17 cellular contexts compared by ENCODE assay signal in the genomic region with DNA sequence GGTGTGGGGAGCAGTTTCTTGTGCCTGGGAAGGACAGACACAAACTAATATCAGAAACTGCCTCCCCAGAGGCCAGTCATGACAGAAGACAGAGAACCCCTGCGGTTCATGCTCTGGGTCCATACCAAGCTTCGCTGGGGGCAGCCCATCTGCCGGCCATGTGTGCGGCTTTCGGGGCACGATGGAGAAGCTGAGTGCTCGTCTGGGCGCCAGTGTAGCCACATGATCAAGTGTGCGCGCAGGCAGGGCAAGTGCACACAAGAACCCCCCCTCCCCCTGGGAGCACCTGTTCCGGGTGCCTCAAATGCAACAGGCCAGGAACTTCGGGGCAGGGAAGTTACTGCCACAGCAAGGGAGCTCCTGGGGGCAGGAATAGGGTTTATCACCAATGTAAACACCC. TPM values are rescaled to one million over a fixed set of nuclear protein-coding genes. Genes with fewer than 3 reads are reported as not detected.
DNase-seq lines count a peak whose midpoint lies in the region; ATAC-seq and TF ChIP-seq lines count a peak whose summit lies in the region.
"Had no signal": no experiment of that assay in that cellular context is flagged by ENCODE, and none has a peak within 500 bp of the region (broad histone marks: within the 10 kb centered on the region; RNA-seq: fewer than 3 reads in every experiment).

No MANE protein-coding gene starts in this region.

- H3K9me2 ChIP-seq in GM23338 (ENCODE audit: insufficient read depth) = no peaks in the 10 kb centered on the region

- no peak overlapping the region for H3K27ac ChIP-seq in CD8-positive, alpha-beta T cell (ENCODE audit: low read depth, low read length)
- no peak overlapping the region for H3K27ac ChIP-seq in GM23338 (ENCODE audit: low read depth)
- H3K27ac ChIP-seq: BLaER1, lower lobe of right lung, SK-N-MC, thyroid gland had no signal

- POLR2A ChIA-PET in CD8-positive, alpha-beta T cell (lab: Charles Lee) = interaction anchor here (1.0 to 2.9 kb wide), 4 partner anchors 9 to 411 kb away, joined by 4 to 24 read pairs (median 10); no protein-coding TSS in a partner anchor

- H3K4me1 Mint-ChIP-seq in CD8-positive, alpha-beta T cell (ENCODE audit: low read depth) = peaks cover 35% of the 10 kb centered on the region
- H3K4me1 Mint-ChIP-seq in GM23338 (peaks cover 24% of the 10 kb centered on the region), natural killer cell (peaks cover 12 to 15% of the 10 kb centered on the region in 2 donors)
- peaks cover 21% of the 10 kb centered on the region for H3K4me1 Mint-ChIP-seq in activated naive CD8-positive, alpha-beta T cell treated with anti-CD3 and anti-CD28 coated beads, Interleukin-2, amount 50 U/mL, for 24 hours

- H4K20me1 ChIP-seq in GM23338 (replicated peaks; ENCODE audit: insufficient read depth) = no peaks in the 10 kb centered on the region

- no peak overlapping the region for H3K4me2 ChIP-seq in GM23338

- no peaks in the 10 kb centered on the region for H3K36me3 Mint-ChIP-seq in CD8-positive, alpha-beta T cell
- no peaks in the 10 kb centered on the region for H3K36me3 Mint-ChIP-seq in GM23338 (ENCODE audit: low read depth)
- no peaks in the 10 kb centered on the region for H3K36me3 Mint-ChIP-seq in activated naive CD8-positive, alpha-beta T cell treated with anti-CD3 and anti-CD28 coated beads, Interleukin-2, amount 50 U/mL, for 24 hours (ENCODE audit: low read depth)
- no peaks in the 10 kb centered on the region for H3K36me3 Mint-ChIP-seq in natural killer cell

- H3K27me3 ChIP-seq in CD8-positive, alpha-beta T cell (ENCODE audit: insufficient read depth, low read length) = no peaks in the 10 kb centered on the region
- peaks cover 41% of the 10 kb centered on the region for H3K27me3 ChIP-seq in GM23338 (ENCODE audit: insufficient read depth)
- H3K27me3 ChIP-seq: gastroesophageal sphincter, thyroid gland had no signal

- peak overlapping the region; percentile 67 for H3K27ac Mint-ChIP-seq in CD8-positive, alpha-beta T cell
- H3K27ac Mint-ChIP-seq in GM23338 (no peak overlapping the region), natural killer cell (no peak overlapping the region)
- no peak overlapping the region for H3K27ac Mint-ChIP-seq in activated naive CD8-positive, alpha-beta T cell treated with anti-CD3 and anti-CD28 coated beads, Interleukin-2, amount 50 U/mL, for 24 hours

- no peaks in the 10 kb centered on the region for H3F3A ChIP-seq in GM23338 (replicated peaks; ENCODE audit: low read depth)

- peaks cover 18% of the 10 kb centered on the region for H3K4me1 ChIP-seq in CD8-positive, alpha-beta T cell (ENCODE audit: insufficient read depth, low read length)
- 0 out of 2 replicates have a peak, but pooled peaks cover 7% of the 10 kb centered on the region for H3K4me1 ChIP-seq in GM23338 (ENCODE audit: insufficient read depth)
- H3K4me1 ChIP-seq: BLaER1 had no signal

- H3K9me3 ChIP-seq in CD8-positive, alpha-beta T cell (ENCODE audit: low read length) = no peaks in the 10 kb centered on the region
- H3K9me3 ChIP-seq: BLaER1, gastroesophageal sphincter, lower lobe of right lung, thyroid gland had no signal

- H3K79me2 ChIP-seq in GM23338 (replicated peaks; ENCODE audit: insufficient read depth) = no peaks in the 10 kb centered on the region

- H3K9me3 Mint-ChIP-seq in CD8-positive, alpha-beta T cell = no peaks in the 10 kb centered on the region
- H3K9me3 Mint-ChIP-seq in GM23338 (no peaks in the 10 kb centered on the region), natural killer cell (no peaks in the 10 kb centered on the region)
- no peaks in the 10 kb centered on the region for H3K9me3 Mint-ChIP-seq in activated naive CD8-positive, alpha-beta T cell treated with anti-CD3 and anti-CD28 coated beads, Interleukin-2, amount 50 U/mL, for 24 hours

- peaks cover 2% of the 10 kb centered on the region for H3K27me3 Mint-ChIP-seq in CD8-positive, alpha-beta T cell (ENCODE audit: low read depth)
- H3K27me3 Mint-ChIP-seq in GM23338 (ENCODE audit: insufficient read depth, low read depth, poor library complexity) (peaks cover 30% of the 10 kb centered on the region), natural killer cell (ENCODE audit: low read depth in 2 of 2) (peaks cover 17 to 35% of the 10 kb centered on the region in 2 donors)
- peaks cover 12% of the 10 kb centered on the region for H3K27me3 Mint-ChIP-seq in activated naive CD8-positive, alpha-beta T cell treated with anti-CD3 and anti-CD28 coated beads, Interleukin-2, amount 50 U/mL, for 24 hours

- ATAC-seq in CD8-positive, alpha-beta T cell = no peak
- no peak for ATAC-seq in GM23338
- ATAC-seq in activated naive CD8-positive, alpha-beta T cell treated with anti-CD3 and anti-CD28 coated beads, Interleukin-2, amount 50 U/mL, for 24 hours = no peak
- no peak for ATAC-seq in natural killer cell
- no peak for ATAC-seq in GM19023 (IDR thresholded peaks at IDR 0.05; ENCODE audit: unreplicated experiment)
- ATAC-seq in GM19395 (IDR thresholded peaks at IDR 0.05; ENCODE audit: unreplicated experiment) = no peak
- ATAC-seq: gastroesophageal sphincter, lower lobe of right lung had no signal

- H3K4me3 ChIP-seq in CD8-positive, alpha-beta T cell (ENCODE audit: low read depth, low read length) = no peak overlapping the region
- H3K4me3 ChIP-seq in GM23338 = no peak overlapping the region; the same call in 1 of the 2 replicates
- H3K4me3 ChIP-seq: SK-N-MC had no signal

- peak overlapping the region; percentile 79 for H3K4me3 Mint-ChIP-seq in CD8-positive, alpha-beta T cell
- peak overlapping the region; percentile 66; the same call in 2 of the 3 replicates for H3K4me3 Mint-ChIP-seq in GM23338
- peak overlapping the region; percentile 71 for H3K4me3 Mint-ChIP-seq in activated naive CD8-positive, alpha-beta T cell treated with anti-CD3 and anti-CD28 coated beads, Interleukin-2, amount 50 U/mL, for 24 hours
- peak overlapping the region; percentile 67 for H3K4me3 Mint-ChIP-seq in natural killer cell

- H3K36me3 ChIP-seq in CD8-positive, alpha-beta T cell (ENCODE audit: insufficient read depth, low read length) = no peaks in the 10 kb centered on the region
- H3K36me3 ChIP-seq in GM23338 (ENCODE audit: insufficient read depth) = no peaks in the 10 kb centered on the region
- H3K36me3 ChIP-seq: BLaER1, gastroesophageal sphincter, lower lobe of right lung, thyroid gland had no signal

- DNase-seq in CD8-positive, alpha-beta T cell = no peak
- DNase-seq in GM23338 (ENCODE audit: low spot score) (no peak), natural killer cell (no peak), NCI-H1436 (lab: John Stamatoyannopoulos, UW) (no peak), D341Med (ENCODE audit: low spot score) (no peak)
- no peak for DNase-seq in activated naive CD8-positive, alpha-beta T cell treated with anti-CD3 and anti-CD28 coated beads, Interleukin-2, amount 50 U/mL, for 24 hours
- DNase-seq: GOT3, lower lobe of right lung, NCI-H187 treated with DMSO at 0.1 percent for 48 hours, NCI-H446 treated with DMSO at 0.1 percent for 48 hours, thyroid gland had no signal

- H2AFZ ChIP-seq in GM23338 = no peak overlapping the region

- CTCF ChIA-PET in CD8-positive, alpha-beta T cell (lab: Charles Lee) = interaction anchor here (0.6 to 8.0 kb wide), 13 partner anchors 8 to 415 kb away, joined by 3 to 139 read pairs (median 4); no protein-coding TSS in a partner anchor

- intact Hi-C loops in CD8-positive, alpha-beta T cell (cut with DNase I, micrococcal nuclease) = loop anchor here (1.0 to 10.0 kb wide), 15 partner anchors 10 to 1385 kb away; a partner anchor contains a TSS
- intact Hi-C loops in natural killer cell (cut with micrococcal nuclease) = loop anchor here (2.0 to 5.0 kb wide), 2 partner anchors 138 to 411 kb away; no protein-coding TSS in a partner anchor

- TF ChIP-seq CTCF in CD8-positive, alpha-beta T cell (IDR thresholded peaks at IDR 0.05) = no peak
- TF ChIP-seq CTCF in GM23338 (conservative IDR thresholded peaks at IDR 0.05; ENCODE audit: low read depth in 2 of 2) = no peak
- no peak for TF ChIP-seq CTCF in natural killer cell (IDR thresholded peaks at IDR 0.05)

TF ChIP-seq in GM23338, 12 proteins besides CTCF, POLR2A, EP300 and RAD21:
- TF ChIP-seq POLR2AphosphoS5 (IDR thresholded peaks at IDR 0.05; ENCODE audit: low read depth) (no peak), ZNF331 (CRISPR knock-in tag; IDR thresholded peaks at IDR 0.05; ENCODE audit: low read depth) (no peak), STAT1 (IDR thresholded peaks at IDR 0.05; ENCODE audit: unreplicated experiment) (no peak)
- TF ChIP-seq, protein P1, sequence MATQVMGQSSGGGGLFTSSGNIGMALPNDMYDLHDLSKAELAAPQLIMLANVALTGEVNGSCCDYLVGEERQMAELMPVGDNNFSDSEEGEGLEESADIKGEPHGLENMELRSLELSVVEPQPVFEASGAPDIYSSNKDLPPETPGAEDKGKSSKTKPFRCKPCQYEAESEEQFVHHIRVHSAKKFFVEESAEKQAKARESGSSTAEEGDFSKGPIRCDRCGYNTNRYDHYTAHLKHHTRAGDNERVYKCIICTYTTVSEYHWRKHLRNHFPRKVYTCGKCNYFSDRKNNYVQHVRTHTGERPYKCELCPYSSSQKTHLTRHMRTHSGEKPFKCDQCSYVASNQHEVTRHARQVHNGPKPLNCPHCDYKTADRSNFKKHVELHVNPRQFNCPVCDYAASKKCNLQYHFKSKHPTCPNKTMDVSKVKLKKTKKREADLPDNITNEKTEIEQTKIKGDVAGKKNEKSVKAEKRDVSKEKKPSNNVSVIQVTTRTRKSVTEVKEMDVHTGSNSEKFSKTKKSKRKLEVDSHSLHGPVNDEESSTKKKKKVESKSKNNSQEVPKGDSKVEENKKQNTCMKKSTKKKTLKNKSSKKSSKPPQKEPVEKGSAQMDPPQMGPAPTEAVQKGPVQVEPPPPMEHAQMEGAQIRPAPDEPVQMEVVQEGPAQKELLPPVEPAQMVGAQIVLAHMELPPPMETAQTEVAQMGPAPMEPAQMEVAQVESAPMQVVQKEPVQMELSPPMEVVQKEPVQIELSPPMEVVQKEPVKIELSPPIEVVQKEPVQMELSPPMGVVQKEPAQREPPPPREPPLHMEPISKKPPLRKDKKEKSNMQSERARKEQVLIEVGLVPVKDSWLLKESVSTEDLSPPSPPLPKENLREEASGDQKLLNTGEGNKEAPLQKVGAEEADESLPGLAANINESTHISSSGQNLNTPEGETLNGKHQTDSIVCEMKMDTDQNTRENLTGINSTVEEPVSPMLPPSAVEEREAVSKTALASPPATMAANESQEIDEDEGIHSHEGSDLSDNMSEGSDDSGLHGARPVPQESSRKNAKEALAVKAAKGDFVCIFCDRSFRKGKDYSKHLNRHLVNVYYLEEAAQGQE (IDR thresholded peaks at IDR 0.05; ENCODE audit: unreplicated experiment) = no peak

RNA-seq across cellular contexts. Expression of a gene that starts 1.8 kb away (rescaled TPM):
- total RNA-seq in CD8-positive, alpha-beta T cell = 10 to 100 TPM; 15.3 to 18.0 TPM
- 0.74 and 3.8 TPM in 2 replicates for total RNA-seq in GM23338 (2014; rRNA removed; shearing (Covaris generic))
- polyA plus RNA-seq in GM23338 (2016; fragmentation: Nextera tagmentation; extraction: Ambion mirVana) = 0.60 and 0.70 TPM in 2 replicates
- total RNA-seq in natural killer cell = 1 to 10 TPM; 4.8 to 9.5 (median 5.3) TPM
- total RNA-seq: endothelial cell of umbilical vein had no signal
